Comparison of ENCODE assay signal across 22 cellular contexts in genomic region chr6:75116946-75117345, GRCh38.
"Had no signal": no experiment of that assay in that cellular context is flagged by ENCODE, and none has a peak within 500 bp of the region (broad histone marks: within the 10 kb centered on the region; RNA-seq: fewer than 3 reads in every experiment).

No MANE protein-coding gene starts in this region.

- H3K9me3 Mint-ChIP-seq: activated naive CD4-positive, alpha-beta T cell treated with anti-CD3 and anti-CD28 coated beads, Interleukin-2, amount 50 U/mL, for 72 hours; activated T-helper 1 cell treated with anti-CD3 and anti-CD28 coated beads, Interleukin-12 subunit alpha, Interleukin-12 subunit beta, Interleukin-2, Interleukin-4 antibody, amounts not matched to agents 30 ng/mL and 10 ng/mL and 1 ng/mL, durations not matched to agents 14 hours and 24 hours and 36 hours; neural progenitor cell; stimulated activated effector memory CD8-positive, alpha-beta T cell treated with anti-CD3 and anti-CD28 coated beads, Interleukin-12 subunit alpha, Interleukin-12 subunit beta, amount 100 ng/mL, for 72 hours had no signal

- H3K36me3 ChIP-seq: adrenal gland, colonic mucosa, left ventricle myocardium inferior, neural progenitor cell, pancreas, right lobe of liver, upper lobe of right lung, WERI-Rb-1 had no signal

- H3K27ac Mint-ChIP-seq: activated naive CD4-positive, alpha-beta T cell treated with anti-CD3 and anti-CD28 coated beads, Interleukin-2, amount 50 U/mL, for 72 hours; activated T-helper 1 cell treated with anti-CD3 and anti-CD28 coated beads, Interleukin-12 subunit alpha, Interleukin-12 subunit beta, Interleukin-2, Interleukin-4 antibody, amounts not matched to agents 30 ng/mL and 10 ng/mL and 1 ng/mL, durations not matched to agents 14 hours and 24 hours and 36 hours; naive B cell; neural progenitor cell; stimulated activated effector memory CD8-positive, alpha-beta T cell treated with anti-CD3 and anti-CD28 coated beads, Interleukin-12 subunit alpha, Interleukin-12 subunit beta, amount 100 ng/mL, for 72 hours had no signal

- H3K4me3 ChIP-seq: adrenal gland, colonic mucosa, left ventricle myocardium inferior, neural progenitor cell, pancreas, right lobe of liver, stomach, upper lobe of right lung had no signal

- H3K9me3 ChIP-seq: colonic mucosa, left ventricle myocardium inferior, pancreas, right lobe of liver, stomach, upper lobe of right lung had no signal

- H3K36me3 Mint-ChIP-seq: activated naive CD4-positive, alpha-beta T cell treated with anti-CD3 and anti-CD28 coated beads, Interleukin-2, amount 50 U/mL, for 72 hours; naive B cell; neural progenitor cell; stimulated activated effector memory CD8-positive, alpha-beta T cell treated with anti-CD3 and anti-CD28 coated beads, Interleukin-12 subunit alpha, Interleukin-12 subunit beta, amount 100 ng/mL, for 72 hours had no signal

- H3K4me1 Mint-ChIP-seq: naive B cell; stimulated activated effector memory CD8-positive, alpha-beta T cell treated with anti-CD3 and anti-CD28 coated beads, Interleukin-12 subunit alpha, Interleukin-12 subunit beta, amount 100 ng/mL, for 72 hours had no signal

- H2AFZ ChIP-seq: neural progenitor cell had no signal

- H3K9ac ChIP-seq: neural progenitor cell had no signal

- H3K27ac ChIP-seq: adrenal gland, colonic mucosa, foreskin keratinocyte, left ventricle myocardium inferior, neural progenitor cell, pancreas, right lobe of liver, stomach, upper lobe of right lung, WERI-Rb-1 had no signal

- H3K4me3 Mint-ChIP-seq: activated T-helper 1 cell treated with anti-CD3 and anti-CD28 coated beads, Interleukin-12 subunit alpha, Interleukin-12 subunit beta, Interleukin-2, Interleukin-4 antibody, amounts not matched to agents 30 ng/mL and 10 ng/mL and 1 ng/mL, durations not matched to agents 14 hours and 24 hours and 36 hours; naive B cell; neural progenitor cell; stimulated activated effector memory CD8-positive, alpha-beta T cell treated with anti-CD3 and anti-CD28 coated beads, Interleukin-12 subunit alpha, Interleukin-12 subunit beta, amount 100 ng/mL, for 72 hours had no signal

- H3K4me1 ChIP-seq: adrenal gland, colonic mucosa, foreskin keratinocyte, left ventricle myocardium inferior, right lobe of liver, upper lobe of right lung had no signal

- H3K4me2 ChIP-seq: neural progenitor cell had no signal

- H3K27me3 ChIP-seq: adrenal gland, colonic mucosa, foreskin keratinocyte, neural progenitor cell, pancreas, right lobe of liver, stomach, upper lobe of right lung had no signal

- DNase-seq: activated CD4-positive, alpha-beta T cell treated with anti-CD3 and anti-CD28 coated beads for 1 hour; activated CD4-positive, alpha-beta T cell treated with anti-CD3 and anti-CD28 coated beads, Interleukin-2, amount 50 U/mL, for 48 hours; activated gamma-delta T cell treated with Interleukin-2 at 50 U/mL for 16 hours; adrenal gland; colonic mucosa; foreskin keratinocyte; kidney glomerular epithelial cell; left ventricle myocardium inferior; mammary epithelial cell; naive B cell; pancreas; right lobe of liver; stimulated activated CD4-positive, alpha-beta T cell treated with anti-CD3 and anti-CD28 coated beads, Interleukin-4, amount 100 ng/mL, for 24 hours; stomach; SW 1271; T-helper 2 cell; upper lobe of right lung; WERI-Rb-1 had no signal
